8 cellular contexts compared by ENCODE assay signal in the genomic region with DNA sequence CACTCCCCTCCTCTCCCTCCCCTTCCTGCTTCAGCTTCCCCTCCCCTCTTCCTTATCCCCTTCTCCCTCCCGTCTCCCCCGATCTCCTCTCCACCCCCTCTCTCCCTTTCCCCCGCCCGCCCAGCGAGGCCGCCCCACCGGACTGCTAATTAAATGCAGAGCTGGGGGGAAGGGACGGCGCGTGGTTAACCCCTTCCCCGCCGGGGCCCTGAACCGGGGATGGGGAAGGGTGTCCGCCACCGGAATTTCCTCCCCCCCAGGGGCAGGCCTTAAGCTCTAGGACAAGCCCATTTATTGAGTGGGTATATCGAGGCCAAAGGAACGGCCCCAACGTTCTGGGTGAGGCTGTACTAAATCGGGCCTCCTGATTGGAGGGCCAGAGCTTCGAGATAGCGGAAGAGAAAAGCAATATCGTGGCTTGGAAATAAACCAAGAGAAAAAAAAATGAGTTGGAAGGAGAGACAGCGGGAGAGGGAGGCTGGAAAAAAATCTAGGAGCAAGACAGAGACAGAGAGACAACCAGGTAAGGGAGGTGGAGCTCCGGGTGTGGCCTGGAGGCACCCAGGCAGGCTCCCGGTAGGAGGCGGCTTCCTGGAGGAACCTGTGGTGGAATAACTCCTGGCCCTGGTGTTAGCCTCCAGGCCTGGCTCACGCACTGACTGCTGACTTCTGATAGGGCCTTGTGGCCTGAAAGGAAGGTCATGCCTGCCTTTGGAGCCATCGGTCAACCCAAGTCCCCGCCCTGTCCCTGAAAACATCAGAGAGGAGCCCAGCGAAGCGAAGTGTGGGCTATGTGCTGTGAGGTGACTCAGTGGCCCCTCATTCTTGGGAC. TPM values are rescaled to one million over a fixed set of nuclear protein-coding genes. Genes with fewer than 3 reads are reported as not detected.
DNase-seq lines count a peak whose midpoint lies in the region; ATAC-seq, FAIRE-seq and TF ChIP-seq lines count a peak whose summit lies in the region.

No MANE protein-coding gene starts in this region.

- no peak for FAIRE-seq in astrocyte (lab: Jason Lieb, UNC)

- H3K9me3 ChIP-seq in OCI-LY1 (ENCODE audit: low read length) = no peaks in the 10 kb centered on the region
- H3K9me3 ChIP-seq in astrocyte (ENCODE audit: insufficient read depth, low read depth, low read length) = no peaks in the 10 kb centered on the region

- H3K27ac Mint-ChIP-seq in astrocyte (ENCODE audit: unreplicated experiment) = peak overlapping the region; percentile 83

- H3K4me2 ChIP-seq in OCI-LY1 (ENCODE audit: low read length) (peak overlapping the region; percentile 59), astrocyte (ENCODE audit: low read length) (peak overlapping the region; percentile 91)

- H3K36me3 Mint-ChIP-seq in astrocyte (ENCODE audit: low read depth, unreplicated experiment) = no peaks in the 10 kb centered on the region

- H3K4me3 ChIP-seq in OCI-LY1 (ENCODE audit: low read depth, low read length, poor library complexity, severe bottlenecking) (no peak overlapping the region), astrocyte (ENCODE audit: insufficient read depth, low read depth, low read length) (peak overlapping the region; percentile 69)

- no peaks in the 10 kb centered on the region for H3K27me3 Mint-ChIP-seq in astrocyte (ENCODE audit: low read depth, unreplicated experiment)

- H3K27ac ChIP-seq in OCI-LY1 (ENCODE audit: low read depth, low read length, poor library complexity, severe bottlenecking) (no peak overlapping the region), astrocyte (ENCODE audit: low read depth, low read length) (peak overlapping the region; percentile 94)

- DNase-seq in AG08396 (ENCODE audit: low spot score) = peak; percentile 80
- peak; percentile 72 for DNase-seq in astrocyte (ENCODE audit: low read depth)
- peak; percentile 59 for DNase-seq in hepatic stellate cell (ENCODE audit: low spot score)
- peak; percentile 49 to 94 (median 76) for DNase-seq in posterior cingulate gyrus

- H3K79me2 ChIP-seq in OCI-LY1 (ENCODE audit: insufficient read depth, low read length) = no peaks in the 10 kb centered on the region
- no peaks in the 10 kb centered on the region for H3K79me2 ChIP-seq in astrocyte (ENCODE audit: insufficient read depth, low read length)

- TF ChIP-seq CTCF in OCI-LY1 (IDR thresholded peaks at IDR 0.05; ENCODE audit: low read length) (no peak), astrocyte (IDR thresholded peaks at IDR 0.05; ENCODE audit: insufficient read depth, low read depth, low read length) (no peak)

- H3K9me2 ChIP-seq in OCI-LY1 (ENCODE audit: low read depth, low read length) = no peaks in the 10 kb centered on the region

- H3K27me3 ChIP-seq in OCI-LY1 (ENCODE audit: insufficient read depth, low read length) (peaks cover 9% of the 10 kb centered on the region; the same call in 1 of the 2 replicates), astrocyte (ENCODE audit: insufficient read depth, low read length) (no peaks in the 10 kb centered on the region)

- peak overlapping the region; percentile 70 for H3K4me3 Mint-ChIP-seq in astrocyte (ENCODE audit: unreplicated experiment)

- intact Hi-C loops in posterior cingulate gyrus (cut with DNase I) = no loop called here

- ATAC-seq in GM18867 (IDR thresholded peaks at IDR 0.05; ENCODE audit: unreplicated experiment) (peak; percentile 7), HG03025 (IDR thresholded peaks at IDR 0.05; ENCODE audit: low FRiP score, unreplicated experiment) (no peak), HG02938 (IDR thresholded peaks at IDR 0.05; ENCODE audit: unreplicated experiment) (no peak)

- H2AFZ ChIP-seq in OCI-LY1 (ENCODE audit: low read length) (no peak overlapping the region), astrocyte (ENCODE audit: low read depth, low read length) (no peak overlapping the region)

- no peaks in the 10 kb centered on the region for H3K36me3 ChIP-seq in OCI-LY1 (ENCODE audit: insufficient read depth, low read length)
- H3K36me3 ChIP-seq in astrocyte (ENCODE audit: insufficient read depth, low read length) = no peaks in the 10 kb centered on the region

- H3F3A ChIP-seq in OCI-LY1 (ENCODE audit: insufficient read depth, low read length) = no peaks in the 10 kb centered on the region

- H3K9me3 Mint-ChIP-seq in astrocyte (ENCODE audit: unreplicated experiment) = no peaks in the 10 kb centered on the region

- H3K9ac ChIP-seq in OCI-LY1 (ENCODE audit: low read length) = no peak overlapping the region
- peak overlapping the region; percentile 96 for H3K9ac ChIP-seq in astrocyte (ENCODE audit: low read length)

- H3K4me1 Mint-ChIP-seq in astrocyte (ENCODE audit: low read depth, unreplicated experiment) = peaks cover 12% of the 10 kb centered on the region

- H4K20me1 ChIP-seq in OCI-LY1 (ENCODE audit: insufficient read depth, low read length) (no peaks in the 10 kb centered on the region), astrocyte (ENCODE audit: insufficient read depth, low read length) (no peaks in the 10 kb centered on the region)

- peaks cover 18% of the 10 kb centered on the region for H3K4me1 ChIP-seq in OCI-LY1 (ENCODE audit: insufficient read depth, low read length, severe bottlenecking)
- peaks cover 35% of the 10 kb centered on the region for H3K4me1 ChIP-seq in astrocyte (ENCODE audit: insufficient read depth, low read length)

RNA-seq across cellular contexts. Expression of a gene that starts 11.6 kb away (rescaled TPM):
- 151 and 161 TPM in 2 replicates for total RNA-seq in astrocyte

RNA-seq across cellular contexts. Expression of a gene that starts 18.8 kb away (rescaled TPM):
- total RNA-seq in astrocyte = 1.3 and 1.7 TPM in 2 replicates

RNA-seq across cellular contexts. Expression of a gene that starts 29.9 kb away (rescaled TPM):
- total RNA-seq in astrocyte = 102 and 127 TPM in 2 replicates

RNA-seq across cellular contexts. Expression of a gene that starts 47.4 kb away (rescaled TPM):
- total RNA-seq in astrocyte = 20.6 and 28.4 TPM in 2 replicates
